In genomic region chr6:7110092-7110792, GRCh38 we compare ENCODE assay signal across 8 cellular contexts. TPM values are rescaled to one million over a fixed set of nuclear protein-coding genes. Genes with fewer than 3 reads are reported as not detected.
DNase-seq lines count a peak whose midpoint lies in the region; ATAC-seq and TF ChIP-seq lines count a peak whose summit lies in the region.

No MANE protein-coding gene starts in this region.

- H3K79me1 ChIP-seq in trophoblast cell (ENCODE audit: low read length), result peaks cover 36% of the 10 kb centered on the region

- peaks cover 69% of the 10 kb centered on the region for H3K79me2 ChIP-seq in PC-9 (ENCODE audit: low read depth)
- peaks cover 32% of the 10 kb centered on the region for H3K79me2 ChIP-seq in trophoblast cell (ENCODE audit: control insufficient read depth, insufficient read depth, low read length, poor library complexity)

- H3K4me1 ChIP-seq in PC-9 (replicated peaks; ENCODE audit: insufficient read depth) (peaks cover 41% of the 10 kb centered on the region), endodermal cell (ENCODE audit: control insufficient read depth, insufficient read depth, low read length) (peaks cover 14% of the 10 kb centered on the region), trophoblast cell (ENCODE audit: control insufficient read depth in 1 of 2, insufficient read depth in 2 of 2, low read length in 2 of 2) (peaks cover 12 to 26% of the 10 kb centered on the region in 2 experiments)

- H3K4me3 ChIP-seq in GM08714 (ENCODE audit: low read length), result peak overlapping the region; percentile 77
- H3K4me3 ChIP-seq in PC-9, result peak overlapping the region; percentile 90
- H3K4me3 ChIP-seq in endodermal cell (ENCODE audit: low read length), result peak overlapping the region; percentile 87
- no peak overlapping the region for H3K4me3 ChIP-seq in trophoblast cell (ENCODE audit: low read depth, low read length)

- H3K36me3 ChIP-seq in PC-9 (ENCODE audit: low read depth), result no peaks in the 10 kb centered on the region
- H3K36me3 ChIP-seq in endodermal cell (ENCODE audit: control insufficient read depth, insufficient read depth, low read length), result no peaks in the 10 kb centered on the region
- no peaks in the 10 kb centered on the region for H3K36me3 ChIP-seq in trophoblast cell (ENCODE audit: control insufficient read depth in 1 of 2, insufficient read depth in 2 of 2, low read length in 2 of 2)

- no peak overlapping the region for H2AK5ac ChIP-seq in trophoblast cell (ENCODE audit: low read length)

- H3F3A ChIP-seq in PC-9 (ENCODE audit: insufficient read depth, low read depth), result peaks cover 13% of the 10 kb centered on the region; the same call in 1 of the 2 replicates

- H4K91ac ChIP-seq in trophoblast cell (ENCODE audit: low read depth, low read length), result no peak overlapping the region

- intact Hi-C loops in PC-9 (cut with micrococcal nuclease; ENCODE audit: unreplicated experiment), result no loop called here

- no peak overlapping the region for H2AFZ ChIP-seq in PC-9
- no peak overlapping the region for H2AFZ ChIP-seq in trophoblast cell (ENCODE audit: insufficient read depth, low read length, poor library complexity)

- H2BK5ac ChIP-seq in trophoblast cell (ENCODE audit: low read depth, low read length, poor library complexity), result no peak overlapping the region

- H3K23ac ChIP-seq in trophoblast cell (ENCODE audit: low read length), result no peak overlapping the region

- H3K9me2 ChIP-seq in PC-9 (ENCODE audit: insufficient read depth), result no peaks in the 10 kb centered on the region

- CTCF ChIA-PET in PC-9 (lab: Charles Lee), result interaction anchor here (0.6 to 1.0 kb wide), 2 partner anchors 43 to 432 kb away, joined by 3 to 19 read pairs; no protein-coding TSS in a partner anchor

- H3K9ac ChIP-seq in endodermal cell (ENCODE audit: extremely low read depth, low read length, poor library complexity, severe bottlenecking) (no peak overlapping the region), trophoblast cell (ENCODE audit: low read length) (no peak overlapping the region)

- H4K8ac ChIP-seq in trophoblast cell (ENCODE audit: low read depth, low read length), result no peak overlapping the region

- H4K12ac ChIP-seq in trophoblast cell (ENCODE audit: low read depth, low read length), result no peak overlapping the region

- H3K4me2 ChIP-seq in PC-9 (peak overlapping the region; percentile 87), trophoblast cell (ENCODE audit: low read length) (peak overlapping the region; percentile 90)

- H3K27me3 ChIP-seq in PC-9 (ENCODE audit: insufficient read depth, low read depth), result no peaks in the 10 kb centered on the region
- no peaks in the 10 kb centered on the region for H3K27me3 ChIP-seq in endodermal cell (ENCODE audit: control insufficient read depth, insufficient read depth, low read length, poor library complexity, severe bottlenecking)
- no peaks in the 10 kb centered on the region for H3K27me3 ChIP-seq in trophoblast cell (ENCODE audit: insufficient read depth, low read length)

- TSS peak; percentile 27 for BruUV-seq in PC-9 (replicated peaks; lab: Mats Ljungman, UMichigan)

- peak overlapping the region; percentile 83 for H3K4me3 Mint-ChIP-seq in endodermal cell

- ATAC-seq in HG02642 (IDR thresholded peaks at IDR 0.05; ENCODE audit: poor library complexity, unreplicated experiment) (no peak), HG02870 (IDR thresholded peaks at IDR 0.05; ENCODE audit: unreplicated experiment) (no peak)

- no peak overlapping the region for H2BK120ac ChIP-seq in trophoblast cell (ENCODE audit: insufficient read depth, low read length, poor library complexity)

- H3K9me3 Mint-ChIP-seq in endodermal cell, result no peaks in the 10 kb centered on the region

- H3K27ac ChIP-seq in PC-9, result peak overlapping the region; percentile 22
- H3K27ac ChIP-seq in endodermal cell (ENCODE audit: low read depth, low read length), result no peak overlapping the region
- H3K27ac ChIP-seq in trophoblast cell (ENCODE audit: low read depth, low read length), result no peak overlapping the region

- no peak overlapping the region for H3K4ac ChIP-seq in trophoblast cell (ENCODE audit: low read depth, low read length)

- H3K18ac ChIP-seq in trophoblast cell (ENCODE audit: low read length), result no peak overlapping the region

- no peaks in the 10 kb centered on the region for H3K27me3 Mint-ChIP-seq in endodermal cell (ENCODE audit: insufficient read depth)

- H3K4me1 Mint-ChIP-seq in endodermal cell, result peaks cover 62% of the 10 kb centered on the region

- no peak overlapping the region for H2BK12ac ChIP-seq in trophoblast cell (ENCODE audit: low read length)

- peaks cover 7% of the 10 kb centered on the region; the same call in 1 of the 2 replicates for H4K20me1 ChIP-seq in PC-9 (ENCODE audit: insufficient read depth)

- H3K14ac ChIP-seq in trophoblast cell (ENCODE audit: low read length), result no peak overlapping the region

- H3K27ac Mint-ChIP-seq in endodermal cell, result no peak overlapping the region

- H3K9me3 ChIP-seq in PC-9 (ENCODE audit: insufficient read depth, low read depth) (no peaks in the 10 kb centered on the region), endodermal cell (ENCODE audit: control insufficient read depth, low read length) (no peaks in the 10 kb centered on the region), trophoblast cell (ENCODE audit: insufficient read depth, low read depth, low read length) (no peaks in the 10 kb centered on the region)

- H3K36me3 Mint-ChIP-seq in endodermal cell (ENCODE audit: low read depth), result no peaks in the 10 kb centered on the region

- no peak for TF ChIP-seq CTCF in PC-9 (conservative IDR thresholded peaks at IDR 0.05)
- TF ChIP-seq CTCF in endodermal cell (conservative IDR thresholded peaks at IDR 0.05), result no peak

- 39 to 50% methylated on average over 1 to 5 of the region's 6 CpGs for whole genome bisulfite sequencing in endodermal cell (ENCODE audit: insufficient coverage in 1 of 2, insufficient read length in 1 of 2), 2 experiments
- no CpG with 5 or more reads among the region's 6 CpGs for WGBS in trophoblast cell (ENCODE audit: extremely low coverage, insufficient coverage, insufficient read length)

- DNase-seq in PC-9 (no peak), endodermal cell (no peak), trophoblast cell (no peak), pons (ENCODE audit: low spot score) (no peak), EL (no peak)

- POLR2A ChIA-PET in PC-9 (lab: Charles Lee; ENCODE audit: unreplicated experiment), result no interaction called here

RNA-seq across cellular contexts. Expression of gene RREB1, which starts 2.5 kb away (rescaled TPM):
- total RNA-seq in PC-9 (2021) (29.2 and 38.4 TPM in 2 replicates), endodermal cell (10 to 100 TPM; 51.2 to 64.3 TPM)
- 13.7 TPM for polyA plus RNA-seq in endodermal cell (2013, experiment 1 of 2)
- 15.6 TPM for polyA plus RNA-seq in endodermal cell (2013, experiment 2 of 2)
- polyA plus RNA-seq in trophoblast cell (2013), result 45.6 and 46.8 TPM in 2 replicates
